In genomic region chr6:6851059-6851658, GRCh38 we compare ENCODE assay signal across 1 cellular context.
TF ChIP-seq lines count a peak whose summit lies in the region.

No MANE protein-coding gene starts in this region.

TF ChIP-seq in K562, 482 proteins besides CTCF, POLR2A, EP300 and RAD21 (continued from another document and continues in another):
- no peak; the same call in 1 of the 2 replicates for TF ChIP-seq ZNF449 (CRISPR knock-in tag; IDR thresholded peaks at IDR 0.05)
- TF ChIP-seq SRF (CRISPR knock-in tag; IDR thresholded peaks at IDR 0.05) = no peak
- no peak for TF ChIP-seq GATAD2A (IDR thresholded peaks at IDR 0.05)
- TF ChIP-seq NFATC3 (IDR thresholded peaks at IDR 0.05) = 0 out of 2 replicates have a peak, but pooled peaks have one; percentile 19
- no peak for TF ChIP-seq SMAD2 (IDR thresholded peaks at IDR 0.05; ENCODE audit: low read depth, low read length)
- TF ChIP-seq ZNF77 (CRISPR knock-in tag; IDR thresholded peaks at IDR 0.05) = no peak
- TF ChIP-seq AFF4 (CRISPR knock-in tag; IDR thresholded peaks at IDR 0.05) = no peak
- no peak for TF ChIP-seq CBFA2T3 (IDR thresholded peaks at IDR 0.05)
- TF ChIP-seq BCLAF1 (IDR thresholded peaks at IDR 0.05; ENCODE audit: borderline replicate concordance in 1 of 2, control insufficient read depth in 1 of 2, low read depth in 2 of 2, low read length in 1 of 2) = no peak
- TF ChIP-seq CHD4 (IDR thresholded peaks at IDR 0.05; ENCODE audit: insufficient read depth, insufficient replicate concordance, low read depth, low read length, poor library complexity, severe bottlenecking) = no peak
- peak; percentile 88 for TF ChIP-seq ZNF592 (IDR thresholded peaks at IDR 0.05)
- TF ChIP-seq SREBF2 (CRISPR knock-in tag; IDR thresholded peaks at IDR 0.05) = no peak
- no peak for TF ChIP-seq MYBL2 (IDR thresholded peaks at IDR 0.05; ENCODE audit: low read depth)
- TF ChIP-seq MYBL2 (CRISPR knock-in tag; IDR thresholded peaks at IDR 0.05; ENCODE audit: borderline replicate concordance) = no peak
- no peak for TF ChIP-seq ZNF121 (CRISPR knock-in tag; conservative IDR thresholded peaks at IDR 0.05)
- TF ChIP-seq ILK (tag; IDR thresholded peaks at IDR 0.05; ENCODE audit: borderline replicate concordance, low read depth) = peak; percentile 70; the same call in 1 of the 2 replicates
- TF ChIP-seq RNF2 (IDR thresholded peaks at IDR 0.05) = 0 out of 2 replicates have a peak, but pooled peaks have one; percentile 15
- no peak for TF ChIP-seq CHCHD3 (CRISPR knock-in tag; IDR thresholded peaks at IDR 0.05)
- no peak for TF ChIP-seq SP1 (CRISPR knock-in tag; IDR thresholded peaks at IDR 0.05)
- peak in 1 of 2 experiments; percentile 39 for TF ChIP-seq AFF1 (IDR thresholded peaks at IDR 0.05; ENCODE audit: low read depth in 1 of 2, partially characterized antibody in 2 of 2)
- TF ChIP-seq JUN (IDR thresholded peaks at IDR 0.05; ENCODE audit: borderline replicate concordance, low read depth, low read length) = peak; percentile 75; the same call in 1 of the 2 replicates
- no peak for TF ChIP-seq JUN (CRISPR knock-in tag; IDR thresholded peaks at IDR 0.05; ENCODE audit: borderline replicate concordance)
- TF ChIP-seq MCM5 (IDR thresholded peaks at IDR 0.05; ENCODE audit: low read depth) = no peak
- TF ChIP-seq TFAM (CRISPR knock-in tag; conservative IDR thresholded peaks at IDR 0.05) = no peak
- TF ChIP-seq USF2 (CRISPR knock-in tag; IDR thresholded peaks at IDR 0.05) = peak; percentile 92
- TF ChIP-seq E2F1 (CRISPR knock-in tag; IDR thresholded peaks at IDR 0.05) = no peak
- no peak for TF ChIP-seq RBM34 (IDR thresholded peaks at IDR 0.05; ENCODE audit: borderline replicate concordance, insufficient read depth, low read length)
- 0 out of 2 replicates have a peak, but pooled peaks have one; percentile 43 for TF ChIP-seq ZNF584 (CRISPR knock-in tag; IDR thresholded peaks at IDR 0.05; ENCODE audit: low read depth)
- TF ChIP-seq ZC3H8 (IDR thresholded peaks at IDR 0.05) = no peak
- TF ChIP-seq TGIF2 (CRISPR knock-in tag; IDR thresholded peaks at IDR 0.05) = no peak
- no peak for TF ChIP-seq SIX5 (IDR thresholded peaks at IDR 0.05; ENCODE audit: borderline replicate concordance in 1 of 2, insufficient read depth in 1 of 2, low read depth in 1 of 2, low read length in 2 of 2)
- TF ChIP-seq ZNF316 (IDR thresholded peaks at IDR 0.05) = peak; percentile 55
- peak; percentile 80; the same call in 1 of the 2 replicates for TF ChIP-seq TOE1 (IDR thresholded peaks at IDR 0.05; ENCODE audit: borderline replicate concordance)
- no peak for TF ChIP-seq TOE1 (CRISPR knock-in tag; IDR thresholded peaks at IDR 0.05; ENCODE audit: borderline replicate concordance, low read depth)
- no peak for TF ChIP-seq FIP1L1 (IDR thresholded peaks at IDR 0.05; ENCODE audit: low read depth, low read length, poor library complexity, severe bottlenecking)
- TF ChIP-seq ZFP36 (IDR thresholded peaks at IDR 0.05; ENCODE audit: low read depth, low read length, partially characterized antibody) = no peak
- no peak for TF ChIP-seq ZNF518B (CRISPR knock-in tag; IDR thresholded peaks at IDR 0.05)
- TF ChIP-seq TEAD1 (CRISPR knock-in tag; IDR thresholded peaks at IDR 0.05) = peak in 1 of 2 experiments; percentile 30; a peak in 1 of 4 replicates
